ENCODE assay signal across 23 cellular contexts in the genomic region with DNA sequence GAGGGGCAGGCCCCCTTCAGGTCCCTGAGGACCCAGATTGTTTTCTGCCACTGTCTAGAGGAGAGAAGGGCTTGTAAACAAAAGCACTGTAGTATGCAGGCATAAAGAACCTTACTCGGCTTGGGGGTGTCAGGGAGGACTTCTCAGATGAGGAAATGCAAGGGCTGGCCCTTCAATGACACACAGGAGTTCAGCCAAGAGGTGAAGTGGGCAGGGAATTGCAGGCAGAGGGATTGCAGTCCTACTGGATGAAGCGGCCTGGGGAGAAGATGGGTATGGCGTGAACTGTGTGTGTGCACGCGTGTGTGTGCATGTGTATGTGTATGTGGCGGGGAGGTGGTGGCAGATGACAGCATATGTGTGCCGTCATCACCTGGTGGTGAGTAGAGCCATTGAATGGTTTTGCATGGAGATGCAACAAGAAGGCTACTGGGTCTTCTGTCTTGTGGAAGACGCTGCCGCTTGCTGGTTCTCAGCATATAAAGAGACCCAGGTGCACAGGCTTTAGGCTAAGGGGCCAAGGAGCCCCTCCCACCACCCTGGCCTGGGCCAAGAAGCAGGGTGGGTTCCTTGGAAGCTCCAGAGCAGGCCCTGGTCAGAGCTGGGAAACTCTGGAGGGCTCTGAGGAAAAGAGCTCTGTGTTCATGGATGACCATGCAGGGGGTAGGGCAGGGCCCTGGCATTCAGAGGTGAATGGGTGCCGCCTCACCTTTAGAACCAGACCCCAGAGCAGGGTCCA. TPM values are rescaled to one million over a fixed set of nuclear protein-coding genes. Genes with fewer than 3 reads are reported as not detected.
DNase-seq lines count a peak whose midpoint lies in the region; ATAC-seq and TF ChIP-seq lines count a peak whose summit lies in the region.
"Had no signal": no experiment of that assay in that cellular context is flagged by ENCODE, and none has a peak within 500 bp of the region (broad histone marks: within the 10 kb centered on the region; RNA-seq: fewer than 3 reads in every experiment).

No MANE protein-coding gene starts in this region.

- no peak overlapping the region for H3K4me3 ChIP-seq in uterus
- H3K4me3 ChIP-seq: coronary artery, GM23338, left lung, prostate gland, SK-N-MC had no signal

- no peak overlapping the region for H3K27ac ChIP-seq in uterus
- H3K27ac ChIP-seq: foreskin keratinocyte, left lung, prostate gland, SK-N-MC had no signal

- no peaks in the 10 kb centered on the region for H3K9me3 ChIP-seq in uterus
- H3K9me3 ChIP-seq: left lung, prostate gland had no signal

- no peaks in the 10 kb centered on the region for H3K27me3 ChIP-seq in uterus
- H3K27me3 ChIP-seq: left lung had no signal

- TF ChIP-seq CTCF in omental fat pad (IDR thresholded peaks at IDR 0.05) = no peak
- TF ChIP-seq CTCF in uterus (IDR thresholded peaks at IDR 0.05) = no peak

- DNase-seq in activated naive CD4-positive, alpha-beta T cell treated with anti-CD3 and anti-CD28 coated beads, Interleukin-2, amount 10 ng/mL, durations not matched to agents 7 days and 5 days = peak; percentile 14
- DNase-seq in activated naive CD4-positive, alpha-beta T cell treated with Interleukin-2 at 50 U/mL for 16 hours = no peak
- DNase-seq in Right ventricle myocardium superior (peak; percentile 17), omental fat pad (ENCODE audit: low spot score) (peak; percentile 20), uterus (peak; percentile 6 to 8), NAMALWA (ENCODE audit: low spot score) (no peak), COLO829 (ENCODE audit: low spot score) (no peak)
- no peak for DNase-seq in stimulated activated naive CD4-positive, alpha-beta T cell (lab: John Stamatoyannopoulos, UW)
- DNase-seq: activated CD4-positive, alpha-beta T cell treated with anti-CD3 and anti-CD28 coated beads, Interleukin-2, amount 50 U/mL, for 4 hours; foreskin keratinocyte; NCI-H2081; NCI-H526; stimulated activated CD4-positive, alpha-beta T cell treated with anti-CD3 and anti-CD28 coated beads, Interleukin-12 subunit alpha, Interleukin-12 subunit beta, amount 100 ng/mL, for 4 hours had no signal

- CTCF ChIA-PET in activated naive CD4-positive, alpha-beta T cell treated with anti-CD3 and anti-CD28 coated beads, Interleukin-2, amount 10 ng/mL, durations not matched to agents 7 days and 5 days (lab: Charles Lee) = interaction anchor here (12.6 kb wide), 1 partner anchor 127 kb away, joined by 326 read pairs; no protein-coding TSS in a partner anchor

- ATAC-seq in Right ventricle myocardium superior (ENCODE audit: poor library complexity) = no peak
- no peak for ATAC-seq in omental fat pad (ENCODE audit: low FRiP score)
- ATAC-seq: foreskin keratinocyte, GM23338, left lung had no signal

- H3K4me3 Mint-ChIP-seq in activated naive CD4-positive, alpha-beta T cell treated with anti-CD3 and anti-CD28 coated beads, Interleukin-2, amount 10 ng/mL, durations not matched to agents 7 days and 5 days = no peak overlapping the region
- H3K4me3 Mint-ChIP-seq: activated T-helper 1 cell treated with anti-CD3 and anti-CD28 coated beads, Interleukin-12 subunit alpha, Interleukin-12 subunit beta, Interleukin-2, Interleukin-4 antibody, amounts not matched to agents 30 ng/mL and 10 ng/mL and 1 ng/mL, durations not matched to agents 14 hours and 24 hours and 36 hours; CD4-positive, alpha-beta T cell; GM23338; IgD-negative memory B cell had no signal

- no peaks in the 10 kb centered on the region for H3K9me3 Mint-ChIP-seq in activated naive CD4-positive, alpha-beta T cell treated with anti-CD3 and anti-CD28 coated beads, Interleukin-2, amount 10 ng/mL, durations not matched to agents 7 days and 5 days
- H3K9me3 Mint-ChIP-seq: activated T-helper 1 cell treated with anti-CD3 and anti-CD28 coated beads, Interleukin-12 subunit alpha, Interleukin-12 subunit beta, Interleukin-2, Interleukin-4 antibody, amounts not matched to agents 30 ng/mL and 10 ng/mL and 1 ng/mL, durations not matched to agents 14 hours and 24 hours and 36 hours; CD4-positive, alpha-beta T cell; GM23338; IgD-negative memory B cell had no signal

- no peak for TF ChIP-seq POLR2A in uterus (IDR thresholded peaks at IDR 0.05)

- no peaks in the 10 kb centered on the region for H3K4me1 ChIP-seq in uterus
- H3K4me1 ChIP-seq: foreskin keratinocyte, prostate gland had no signal

- H3K27ac Mint-ChIP-seq in activated naive CD4-positive, alpha-beta T cell treated with anti-CD3 and anti-CD28 coated beads, Interleukin-2, amount 10 ng/mL, durations not matched to agents 7 days and 5 days = no peak overlapping the region
- H3K27ac Mint-ChIP-seq: activated T-helper 1 cell treated with anti-CD3 and anti-CD28 coated beads, Interleukin-12 subunit alpha, Interleukin-12 subunit beta, Interleukin-2, Interleukin-4 antibody, amounts not matched to agents 30 ng/mL and 10 ng/mL and 1 ng/mL, durations not matched to agents 14 hours and 24 hours and 36 hours; CD4-positive, alpha-beta T cell; GM23338; IgD-negative memory B cell had no signal

- no peaks in the 10 kb centered on the region for H3K36me3 Mint-ChIP-seq in activated naive CD4-positive, alpha-beta T cell treated with anti-CD3 and anti-CD28 coated beads, Interleukin-2, amount 10 ng/mL, durations not matched to agents 7 days and 5 days
- H3K36me3 Mint-ChIP-seq: IgD-negative memory B cell had no signal

- H3K4me1 Mint-ChIP-seq in activated naive CD4-positive, alpha-beta T cell treated with anti-CD3 and anti-CD28 coated beads, Interleukin-2, amount 10 ng/mL, durations not matched to agents 7 days and 5 days = peaks cover 2% of the 10 kb centered on the region

- H3K36me3 ChIP-seq in uterus = no peaks in the 10 kb centered on the region
- H3K36me3 ChIP-seq: left lung, prostate gland had no signal

- peaks cover 21% of the 10 kb centered on the region for H3K27me3 Mint-ChIP-seq in activated naive CD4-positive, alpha-beta T cell treated with anti-CD3 and anti-CD28 coated beads, Interleukin-2, amount 10 ng/mL, durations not matched to agents 7 days and 5 days
- H3K27me3 Mint-ChIP-seq: CD4-positive, alpha-beta T cell; IgD-negative memory B cell had no signal

- intact Hi-C loops in Right ventricle myocardium superior (cut with DNase I) (loop anchor here (5.0 to 10.0 kb wide), 2 partner anchors 53 to 100 kb away; partner anchors contain the start of genes GSTM2 and GSTM5), uterus (cut with DNase I; ENCODE audit: low total_unique reads) (no loop called here)

RNA-seq across cellular contexts. Expression of gene EPS8L3, which starts 4.0 kb away (rescaled TPM):
- total RNA-seq in Right ventricle myocardium superior = not detected
- total RNA-seq in omental fat pad = not detected
- under 1 TPM in 2 of 4 donors, not detected in 2; 0.26 to 0.29 TPM for total RNA-seq in uterus
- total RNA-seq: activated T-helper 1 cell treated with anti-CD3 and anti-CD28 coated beads, Interleukin-12 subunit alpha, Interleukin-12 subunit beta, Interleukin-2, Interleukin-4 antibody, amounts not matched to agents 30 ng/mL and 10 ng/mL and 1 ng/mL, durations not matched to agents 14 hours and 24 hours and 36 hours; CD4-positive, alpha-beta T cell; foreskin keratinocyte; GM23338; left lung; OCI-LY7; urinary bladder had no signal

RNA-seq across cellular contexts. Expression of gene GSTM3, which starts 26.9 kb away (rescaled TPM):
- total RNA-seq in Right ventricle myocardium superior (112 TPM), omental fat pad (100 to 1,000 TPM in 1 of 4 donors, 10 to 100 TPM in 3; 34.4 to 223 (median 62.8) TPM), uterus (100 to 1,000 TPM in 1 of 4 donors, 10 to 100 TPM in 3; 39.1 to 104 (median 61.0) TPM)
- total RNA-seq: OCI-LY7 had no signal

RNA-seq across cellular contexts. Expression of gene GSTM5, which starts 55.7 kb away (rescaled TPM):
- total RNA-seq in Right ventricle myocardium superior = 2.6 TPM
- 1 to 10 TPM; 4.2 to 6.6 (median 4.9) TPM for total RNA-seq in omental fat pad
- total RNA-seq in uterus = 10 to 100 TPM in 3 of 4 donors, under 1 TPM in 1; 0.51 to 24.8 (median 22.3) TPM
- total RNA-seq: foreskin keratinocyte, OCI-LY7 had no signal

Comparison
In these comparisons a context has a peak if more than half of its experiments do, and no peak if none do; other contexts are left out.
1. DNase-seq: peak in activated naive CD4-positive, alpha-beta T cell treated with anti-CD3 and anti-CD28 coated beads, Interleukin-2, amount 10 ng/mL, durations not matched to agents 7 days and 5 days (single experiment), Right ventricle myocardium superior (single experiment), omental fat pad (single experiment) and uterus (2 of 2); none in activated naive CD4-positive, alpha-beta T cell treated with Interleukin-2 at 50 U/mL for 16 hours (single experiment), NAMALWA (single experiment), stimulated activated naive CD4-positive, alpha-beta T cell (0 of 6) and COLO829 (single experiment).